ENCODE assay signal across 24 cellular contexts in genomic region chr1:237740831-237741230, GRCh38.
"Had no signal": no experiment of that assay in that cellular context is flagged by ENCODE, and none has a peak within 500 bp of the region (broad histone marks: within the 10 kb centered on the region; RNA-seq: fewer than 3 reads in every experiment).

No MANE protein-coding gene starts in this region.

- DNase-seq: islet precursor cell; left ventricle myocardium inferior; mesendoderm; naive B cell; natural killer cell; nephron progenitor cell; ovary; retina; right cardiac atrium; stimulated activated CD4-positive, alpha-beta T cell treated with anti-CD3 and anti-CD28 coated beads, Interleukin-12 subunit alpha, Interleukin-12 subunit beta, amount 100 ng/mL, for 4 hours; stimulated activated CD4-positive, alpha-beta T cell treated with anti-CD3 and anti-CD28 coated beads, Interleukin-15, amount 100 ng/mL, for 24 hours; stimulated activated CD4-positive, alpha-beta T cell treated with anti-CD3 and anti-CD28 coated beads, Interleukin-2, amount 100 ng/mL, for 24 hours; stimulated activated CD4-positive, alpha-beta T cell treated with anti-CD3 and anti-CD28 coated beads, Interleukin-4, amount 100 ng/mL, for 1 hour; stimulated activated naive B cell treated with anti-CD40 and anti-IgM and Interleukin-4, amounts not matched to agents 10 μg/mL and 1 μg/mL and 100 μg/mL, for 72 hours; stimulated activated naive CD8-positive, alpha-beta T cell treated with anti-CD3 and anti-CD28 coated beads, Interleukin-15, Interleukin-2, amounts not matched to agents 100 U/mL and 50 U/mL, for 24 hours; stomach; testis; thyroid gland; transverse colon; upper lobe of left lung had no signal

- H3K27ac Mint-ChIP-seq: mesothelial cell of epicardium; naive B cell; natural killer cell; nephron progenitor cell; neural progenitor cell; progenitor cell of endocrine pancreas; stimulated activated naive B cell treated with anti-CD40 and anti-IgM and Interleukin-4, amounts not matched to agents 10 μg/mL and 1 μg/mL and 100 μg/mL, for 72 hours had no signal

- ATAC-seq: natural killer cell; right cardiac atrium; sciatic nerve; stimulated activated naive B cell treated with anti-CD40 and anti-IgM and Interleukin-4, amounts not matched to agents 10 μg/mL and 1 μg/mL and 100 μg/mL, for 72 hours; stimulated activated naive CD8-positive, alpha-beta T cell treated with anti-CD3 and anti-CD28 coated beads, Interleukin-15, Interleukin-2, amounts not matched to agents 100 U/mL and 50 U/mL, for 24 hours had no signal

- H3K9me3 Mint-ChIP-seq: mesothelial cell of epicardium; natural killer cell; nephron progenitor cell; neural progenitor cell; stimulated activated naive B cell treated with anti-CD40 and anti-IgM and Interleukin-4, amounts not matched to agents 10 μg/mL and 1 μg/mL and 100 μg/mL, for 72 hours had no signal

- H3K4me1 Mint-ChIP-seq: naive B cell; stimulated activated naive B cell treated with anti-CD40 and anti-IgM and Interleukin-4, amounts not matched to agents 10 μg/mL and 1 μg/mL and 100 μg/mL, for 72 hours had no signal

- H3K36me3 Mint-ChIP-seq: mesothelial cell of epicardium; naive B cell; natural killer cell; neural progenitor cell; stimulated activated naive B cell treated with anti-CD40 and anti-IgM and Interleukin-4, amounts not matched to agents 10 μg/mL and 1 μg/mL and 100 μg/mL, for 72 hours had no signal

- H3K4me3 Mint-ChIP-seq: mesothelial cell of epicardium; naive B cell; natural killer cell; nephron progenitor cell; neural progenitor cell; stimulated activated naive B cell treated with anti-CD40 and anti-IgM and Interleukin-4, amounts not matched to agents 10 μg/mL and 1 μg/mL and 100 μg/mL, for 72 hours had no signal

- H3K27me3 Mint-ChIP-seq: naive B cell; progenitor cell of endocrine pancreas; stimulated activated naive B cell treated with anti-CD40 and anti-IgM and Interleukin-4, amounts not matched to agents 10 μg/mL and 1 μg/mL and 100 μg/mL, for 72 hours had no signal
